Comparison of ENCODE assay signal across 21 cellular contexts in genomic region chr10:114815751-114816150, GRCh38. TPM values are rescaled to one million over a fixed set of nuclear protein-coding genes. Genes with fewer than 3 reads are reported as not detected.
A peak's percentile ranks its signal among the peaks of the same experiment; 100 is the strongest.
DNase-seq lines count a peak whose midpoint lies in the region; ATAC-seq and TF ChIP-seq lines count a peak whose summit lies in the region.
"Had no signal": no experiment of that assay in that cellular context is flagged by ENCODE, and none has a peak within 500 bp of the region (broad histone marks: within the 10 kb centered on the region; RNA-seq: fewer than 3 reads in every experiment).

No MANE protein-coding gene starts in this region.

- CTCF ChIA-PET in PC-3 (lab: Charles Lee), result no interaction called here

- H4K20me1 ChIP-seq in GM23248 (ENCODE audit: insufficient read depth) (no peaks in the 10 kb centered on the region), PC-3 (ENCODE audit: low read length) (no peaks in the 10 kb centered on the region)

- no peaks in the 10 kb centered on the region for H3K27me3 ChIP-seq in GM23248 (replicated peaks; ENCODE audit: insufficient read depth)
- H3K27me3 ChIP-seq in PC-3 (ENCODE audit: low read length), result no peaks in the 10 kb centered on the region

- H3K4me3 ChIP-seq in GM23248 (no peak overlapping the region), PC-3 (ENCODE audit: low read length) (no peak overlapping the region), epithelial cell of esophagus (ENCODE audit: low read length) (no peak overlapping the region)
- H3K4me3 ChIP-seq: PC-9 had no signal

- H3K36me3 ChIP-seq in GM23248 (ENCODE audit: low read depth) (no peaks in the 10 kb centered on the region), PC-3 (ENCODE audit: low read depth, low read length) (no peaks in the 10 kb centered on the region)

- H3K9me3 ChIP-seq in GM23248 (ENCODE audit: low read depth), result no peaks in the 10 kb centered on the region
- no peaks in the 10 kb centered on the region for H3K9me3 ChIP-seq in PC-3 (ENCODE audit: low read length)

- 21 to 29% methylated on average over 1 of the region's 1 CpG for WGBS in GM23248 (ENCODE audit: low coverage in 1 of 2, low lambda C conversion rate in 2 of 2, missing lambda C conversion rate in 2 of 2), 2 experiments

- POLR2A ChIA-PET in PC-3 (lab: Charles Lee; ENCODE audit: unreplicated experiment), result no interaction called here

- H3K79me2 ChIP-seq in GM23248 (ENCODE audit: insufficient read depth), result no peaks in the 10 kb centered on the region; the same call in 1 of the 2 replicates
- H3K79me2 ChIP-seq in PC-3 (ENCODE audit: low read length), result no peaks in the 10 kb centered on the region

- peak; percentile 42 for ATAC-seq in PC-3
- no peak for ATAC-seq in GM21447 (IDR thresholded peaks at IDR 0.05; ENCODE audit: unreplicated experiment)

- no peaks in the 10 kb centered on the region; the same call in 1 of the 2 replicates for H3K4me1 ChIP-seq in GM23248 (ENCODE audit: insufficient read depth)
- H3K4me1 ChIP-seq in PC-3 (ENCODE audit: insufficient read depth, low read length), result peaks cover 15% of the 10 kb centered on the region

- H3K4me2 ChIP-seq in GM23248 (ENCODE audit: unreplicated experiment), result no peak overlapping the region
- H3K4me2 ChIP-seq in PC-3 (ENCODE audit: low read length), result no peak overlapping the region
- H3K4me2 ChIP-seq: PC-9 had no signal

- intact Hi-C loops in PC-3 (cut with micrococcal nuclease), result no loop called here

- BruUV-seq in PC-3 (replicated peaks; lab: Mats Ljungman, UMichigan), result no TSS peak

- H3K9ac ChIP-seq in GM23248, result no peak overlapping the region
- no peak overlapping the region for H3K9ac ChIP-seq in PC-3 (ENCODE audit: low read length)

- DNase-seq in GM23248 (peak; percentile 30), PC-3 (peak; percentile 9), epithelial cell of esophagus (ENCODE audit: low read depth) (peak; percentile 31), GDM1 (lab: John Stamatoyannopoulos, UW) (no peak), germinal center (ENCODE audit: low spot score) (no peak)
- DNase-seq in NK-92 treated with Interleukin-12 subunit alpha and Interleukin-12 subunit beta, amount 100 ng/mL, for 24 hours (lab: John Stamatoyannopoulos, UW), result no peak
- DNase-seq: CD8-positive, alpha-beta memory T cell; DMS 273 treated with DMSO at 0.1 percent for 48 hours; DMS79; EL; HCEC 1CT; Karpas-422; NCI-H2029; NCI-H446; NCI-H524 treated with DMSO at 0.1 percent for 48 hours; NCI-H774; PC-9; SHP77 treated with DMSO at 0.1 percent for 48 hours; T-helper 1 cell had no signal

- in situ Hi-C loops in GM23248 (cut with MboI), result no loop called here

- no peak for TF ChIP-seq CTCF in PC-3 (conservative IDR thresholded peaks at IDR 0.05; ENCODE audit: low read depth, low read length)
- no peak for TF ChIP-seq CTCF in epithelial cell of esophagus (IDR thresholded peaks at IDR 0.05; ENCODE audit: insufficient read depth, low read depth, low read length, missing control alignments)

- H3K27ac ChIP-seq in GM23248, result no peak overlapping the region
- no peak overlapping the region for H3K27ac ChIP-seq in PC-3 (ENCODE audit: low read length)
- H3K27ac ChIP-seq: C4-2B, PC-9 had no signal

- H2AFZ ChIP-seq in GM23248 (no peak overlapping the region), PC-3 (ENCODE audit: low read length) (no peak overlapping the region)
- H2AFZ ChIP-seq: PC-9 had no signal

- no peaks in the 10 kb centered on the region for H3K9me2 ChIP-seq in GM23248 (ENCODE audit: insufficient read depth)
- H3K9me2 ChIP-seq in PC-3 (replicated peaks; ENCODE audit: low read length), result no peaks in the 10 kb centered on the region

- H3F3A ChIP-seq in GM23248 (ENCODE audit: insufficient read depth), result peaks cover 4% of the 10 kb centered on the region; the same call in 1 of the 2 replicates
- no peaks in the 10 kb centered on the region for H3F3A ChIP-seq in PC-3 (ENCODE audit: low read length, unreplicated experiment)

RNA-seq across cellular contexts. Expression of gene FHIP2A, which starts 5.8 kb away (rescaled TPM):
- 24.6 and 26.4 TPM in 2 replicates for total RNA-seq in GM23248 (2014; rRNA removed; shearing (Covaris generic))
- polyA plus RNA-seq in GM23248 (2016; fragmentation: Nextera tagmentation; extraction: Ambion mirVana), result 19.6 and 22.3 TPM in 2 replicates
- total RNA-seq in PC-3 (2014; rRNA removed), result 3.7 and 4.6 TPM in 2 replicates

Comparison
In these comparisons a context has a peak if more than half of its experiments do, and no peak if none do; other contexts are left out.
1. DNase-seq: peak in GM23248 (single experiment), PC-3 (single experiment) and epithelial cell of esophagus (single experiment); none in GDM1 (single experiment), NK-92 treated with Interleukin-12 subunit alpha and Interleukin-12 subunit beta, amount 100 ng/mL, for 24 hours (single experiment) and germinal center (single experiment).